2 cellular contexts compared by ENCODE assay signal in the genomic region with DNA sequence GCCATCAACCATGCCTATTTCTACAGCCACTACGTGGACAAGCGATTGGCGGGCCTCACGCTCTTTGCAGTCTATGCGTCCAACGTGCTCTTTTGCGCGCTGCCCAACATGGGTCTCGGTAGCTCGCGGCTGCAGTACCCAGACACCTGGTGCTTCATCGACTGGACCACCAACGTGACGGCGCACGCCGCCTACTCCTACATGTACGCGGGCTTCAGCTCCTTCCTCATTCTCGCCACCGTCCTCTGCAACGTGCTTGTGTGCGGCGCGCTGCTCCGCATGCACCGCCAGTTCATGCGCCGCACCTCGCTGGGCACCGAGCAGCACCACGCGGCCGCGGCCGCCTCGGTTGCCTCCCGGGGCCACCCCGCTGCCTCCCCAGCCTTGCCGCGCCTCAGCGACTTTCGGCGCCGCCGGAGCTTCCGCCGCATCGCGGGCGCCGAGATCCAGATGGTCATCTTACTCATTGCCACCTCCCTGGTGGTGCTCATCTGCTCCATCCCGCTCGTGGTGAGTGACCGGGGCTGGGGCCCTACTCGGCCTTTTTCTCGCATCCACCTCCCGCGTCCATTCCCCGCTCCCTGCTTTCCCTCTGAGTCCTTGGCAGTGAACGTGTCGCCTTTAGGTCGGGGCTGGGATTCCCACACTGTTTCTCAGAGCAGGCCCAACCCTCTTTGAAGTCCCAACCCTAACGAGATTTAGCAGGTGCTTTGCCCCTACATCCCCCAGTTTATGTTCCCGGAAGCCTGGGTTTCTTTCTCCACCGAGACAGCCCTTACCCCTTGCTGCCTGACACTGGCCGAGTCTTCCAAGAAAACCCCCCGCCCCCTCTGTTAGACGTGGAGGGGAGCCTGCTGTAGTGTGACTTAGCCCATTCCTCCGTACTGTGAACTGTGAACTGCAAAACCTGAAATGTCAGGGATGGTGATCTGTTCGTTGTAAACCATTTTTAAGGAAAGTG.
TF ChIP-seq lines count a peak whose summit lies in the region.

No MANE protein-coding gene starts in this region.

TF ChIP-seq in SK-N-SH, 30 proteins besides CTCF, POLR2A, EP300 and RAD21 (continued from another document):
- no peak for TF ChIP-seq TCF12 (IDR thresholded peaks at IDR 0.05)
- no peak for TF ChIP-seq MXI1 (IDR thresholded peaks at IDR 0.05; ENCODE audit: low read depth, low read length)
- TF ChIP-seq, protein P1, sequence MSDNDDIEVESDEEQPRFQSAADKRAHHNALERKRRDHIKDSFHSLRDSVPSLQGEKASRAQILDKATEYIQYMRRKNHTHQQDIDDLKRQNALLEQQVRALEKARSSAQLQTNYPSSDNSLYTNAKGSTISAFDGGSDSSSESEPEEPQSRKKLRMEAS (IDR thresholded peaks at IDR 0.05; ENCODE audit: low read depth) = no peak
- TF ChIP-seq, protein P2, sequence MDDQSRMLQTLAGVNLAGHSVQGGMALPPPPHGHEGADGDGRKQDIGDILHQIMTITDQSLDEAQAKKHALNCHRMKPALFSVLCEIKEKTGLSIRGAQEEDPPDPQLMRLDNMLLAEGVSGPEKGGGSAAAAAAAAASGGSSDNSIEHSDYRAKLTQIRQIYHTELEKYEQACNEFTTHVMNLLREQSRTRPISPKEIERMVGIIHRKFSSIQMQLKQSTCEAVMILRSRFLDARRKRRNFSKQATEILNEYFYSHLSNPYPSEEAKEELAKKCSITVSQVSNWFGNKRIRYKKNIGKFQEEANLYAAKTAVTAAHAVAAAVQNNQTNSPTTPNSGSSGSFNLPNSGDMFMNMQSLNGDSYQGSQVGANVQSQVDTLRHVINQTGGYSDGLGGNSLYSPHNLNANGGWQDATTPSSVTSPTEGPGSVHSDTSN (IDR thresholded peaks at IDR 0.05) = no peak
- TF ChIP-seq FOSL2 (IDR thresholded peaks at IDR 0.05; ENCODE audit: borderline replicate concordance, low read depth) = no peak
- TF ChIP-seq USF1 (IDR thresholded peaks at IDR 0.05; ENCODE audit: borderline replicate concordance, low read depth) = no peak
- TF ChIP-seq ELF1 (IDR thresholded peaks at IDR 0.05) = no peak
- TF ChIP-seq SMC3 (IDR thresholded peaks at IDR 0.05; ENCODE audit: low read depth, low read length) = no peak

TF ChIP-seq in SK-N-SH treated with all-trans-retinoic acid at 6 μM for 48 hours, 23 proteins besides CTCF, POLR2A, EP300 and RAD21 (continued from another document):
- no peak for TF ChIP-seq PATZ1 (CRISPR knock-in tag; IDR thresholded peaks at IDR 0.05; ENCODE audit: borderline replicate concordance)
- TF ChIP-seq CSDC2 (CRISPR knock-in tag; IDR thresholded peaks at IDR 0.05) = no peak
